In genomic region chr10:78470267-78471103, GRCh38 we compare ENCODE assay signal across 9 cellular contexts.
DNase-seq lines count a peak whose midpoint lies in the region; ATAC-seq, FAIRE-seq and TF ChIP-seq lines count a peak whose summit lies in the region.
"Had no signal": no experiment of that assay in that cellular context is flagged by ENCODE, and none has a peak within 500 bp of the region (broad histone marks: within the 10 kb centered on the region; RNA-seq: fewer than 3 reads in every experiment).

No MANE protein-coding gene starts in this region.

- H3K4me3 ChIP-seq in HepG2 (replicated peaks in 1 of 3; ENCODE audit: insufficient read depth in 1 of 3, low read depth in 2 of 3, low read length in 3 of 3) (no peak overlapping the region), right lobe of liver (no peak overlapping the region)

- no peaks in the 10 kb centered on the region for H3K36me3 Mint-ChIP-seq in immature natural killer cell
- no peaks in the 10 kb centered on the region for H3K36me3 Mint-ChIP-seq in Calu3 (ENCODE audit: insufficient read depth, unreplicated experiment)

- H3K9me3 ChIP-seq in HepG2 (ENCODE audit: low read length) = no peaks in the 10 kb centered on the region
- H3K9me3 ChIP-seq in right lobe of liver = no peaks in the 10 kb centered on the region

- no peak for TF ChIP-seq RAD21 in HepG2 (CRISPR knock-in tag; IDR thresholded peaks at IDR 0.05)

- H3K4me3 Mint-ChIP-seq in immature natural killer cell = no peak overlapping the region
- H3K4me3 Mint-ChIP-seq in Calu3 (ENCODE audit: low read depth, unreplicated experiment) = no peak overlapping the region
- H3K4me3 Mint-ChIP-seq: T-helper 1 cell treated with Interleukin-12 subunit alpha and Interleukin-12 subunit beta and Interleukin-4 antibody, amounts not matched to agents 30 μg/mL and 1 μg/mL, for 36 hours had no signal

- H3K4me1 Mint-ChIP-seq in immature natural killer cell (peaks cover 1 to 9% of the 10 kb centered on the region in 2 donors), Calu3 (ENCODE audit: low read depth, unreplicated experiment) (no peaks in the 10 kb centered on the region)

- intact Hi-C loops in HepG2 (cut with micrococcal nuclease; ENCODE audit: unreplicated experiment) (no loop called here), right lobe of liver (cut with DNase I) (no loop called here), Calu3 (cut with micrococcal nuclease; ENCODE audit: unreplicated experiment) (no loop called here)

- TF ChIP-seq POLR2A in HepG2 (IDR thresholded peaks at IDR 0.05; ENCODE audit: insufficient read depth in 1 of 2, low read depth in 2 of 2, low read length in 2 of 2) (no peak), right lobe of liver (IDR thresholded peaks at IDR 0.05) (no peak)

- POLR2A ChIA-PET in HepG2 (lab: Yijun Ruan, JAX) = interaction anchor here (1.0 to 3.4 kb wide), 4 partner anchors 10 to 175 kb away, joined by 3 to 25 read pairs (median 9); no protein-coding TSS in a partner anchor

- FAIRE-seq in HepG2 (lab: Jason Lieb, UNC) (no peak), GM19239 (lab: Jason Lieb, UNC) (no peak)

- BruUV-seq in HepG2 (replicated peaks; lab: Mats Ljungman, UMichigan) = no TSS peak
- BruUV-seq in Calu3 (replicated peaks; lab: Mats Ljungman, UMichigan) = no TSS peak

- H2AFZ ChIP-seq in HepG2 (ENCODE audit: low read length) = no peak overlapping the region

- H3K9me3 Mint-ChIP-seq in immature natural killer cell (no peaks in the 10 kb centered on the region), Calu3 (ENCODE audit: low read depth, unreplicated experiment) (no peaks in the 10 kb centered on the region)
- H3K9me3 Mint-ChIP-seq: T-helper 1 cell treated with Interleukin-12 subunit alpha and Interleukin-12 subunit beta and Interleukin-4 antibody, amounts not matched to agents 30 μg/mL and 1 μg/mL, for 36 hours had no signal

- H3K36me3 ChIP-seq in HepG2 (replicated peaks in 1 of 2; ENCODE audit: control insufficient read depth in 1 of 2, insufficient read depth in 2 of 2, low read length in 2 of 2) = no peaks in the 10 kb centered on the region
- H3K36me3 ChIP-seq in right lobe of liver = no peaks in the 10 kb centered on the region

- TF ChIP-seq CTCF in HepG2 (CRISPR knock-in tag; IDR thresholded peaks at IDR 0.05) (no peak), right lobe of liver (IDR thresholded peaks at IDR 0.05) (no peak), Calu3 (IDR thresholded peaks at IDR 0.05; ENCODE audit: unreplicated experiment) (no peak)

- ATAC-seq in HepG2 (no peak; the same call in 2 of the 3 replicates), right lobe of liver (no peak)

- H3K27ac Mint-ChIP-seq in immature natural killer cell (no peak overlapping the region), Calu3 (ENCODE audit: unreplicated experiment) (no peak overlapping the region)
- H3K27ac Mint-ChIP-seq: T-helper 1 cell treated with Interleukin-12 subunit alpha and Interleukin-12 subunit beta and Interleukin-4 antibody, amounts not matched to agents 30 μg/mL and 1 μg/mL, for 36 hours had no signal

- CTCF ChIA-PET in HepG2 (lab: Yijun Ruan, JAX; ENCODE audit: low intra/inter-chr PET ratio, low total read pairs) = no interaction called here
- CTCF ChIA-PET in Calu3 (lab: Charles Lee) = interaction anchor here (0.5 to 0.7 kb wide), 3 partner anchors 187 to 533 kb away, joined by 3 to 13 read pairs (median 5); no protein-coding TSS in a partner anchor

- no peak for TF ChIP-seq EP300 in HepG2 (IDR thresholded peaks at IDR 0.05; ENCODE audit: low read depth in 2 of 2, low read length in 2 of 2)
- TF ChIP-seq EP300 in HepG2 (CRISPR knock-in tag; IDR thresholded peaks at IDR 0.05; ENCODE audit: borderline replicate concordance) = no peak

- H3K27ac ChIP-seq in HepG2 (ENCODE audit: extremely low read length, insufficient read depth, low read length) = peak overlapping the region; percentile 49
- no peak overlapping the region for H3K27ac ChIP-seq in right lobe of liver

- 85% methylated on average over 2 of the region's 7 CpGs for WGBS in HepG2 (ENCODE audit: low lambda C conversion rate)
- WGBS in right lobe of liver (ENCODE audit: insufficient coverage, low coverage, low lambda C conversion rate, missing lambda C conversion rate) = 80% methylated on average over 2 of the region's 7 CpGs

- no peak overlapping the region for H3K9ac ChIP-seq in HepG2 (ENCODE audit: insufficient read depth, low read depth, low read length)

- peaks cover 67% of the 10 kb centered on the region for H3K4me1 ChIP-seq in HepG2 (ENCODE audit: insufficient read depth, low read length)
- H3K4me1 ChIP-seq in right lobe of liver = no peaks in the 10 kb centered on the region

- H3K79me2 ChIP-seq in HepG2 (ENCODE audit: insufficient read depth, low read length) = no peaks in the 10 kb centered on the region

- H3K27me3 ChIP-seq in HepG2 (ENCODE audit: control insufficient read depth in 1 of 2, insufficient read depth in 2 of 2, low read length in 2 of 2) (no peaks in the 10 kb centered on the region), right lobe of liver (no peaks in the 10 kb centered on the region)

- H3K27me3 Mint-ChIP-seq in immature natural killer cell (ENCODE audit: low read depth in 3 of 3) (peaks cover 3 to 5% (median 3%) of the 10 kb centered on the region in 3 donors), Calu3 (ENCODE audit: unreplicated experiment) (peaks cover 75% of the 10 kb centered on the region)

- DNase-seq in HepG2 (ENCODE audit: low spot score) (peak; percentile 28), right lobe of liver (no peak), NCI-H774 (lab: John Stamatoyannopoulos, UW) (peak; percentile 85), immature natural killer cell (peak; percentile 18 to 30 (median 24)), GM19238 (ENCODE audit: insufficient read length, low spot score) (no peak), Calu3 (no peak), GM19239 (ENCODE audit: insufficient read length, low spot score) (no peak)
- no peak for DNase-seq in activated CD4-positive, alpha-beta T cell treated with anti-CD3 and anti-CD28 coated beads for 48 hours

- H4K20me1 ChIP-seq in HepG2 (ENCODE audit: insufficient read depth, low read length) = no peaks in the 10 kb centered on the region

- H3K4me2 ChIP-seq in HepG2 (ENCODE audit: low read depth, low read length) = no peak overlapping the region

- in situ Hi-C loops in HepG2 (cut with HindIII; ENCODE audit: extremely low pct_ligation_motif_present, low pct_unique_long_range_greater_than_20kb) = no loop called here

TF ChIP-seq in HepG2, 621 proteins besides CTCF, POLR2A, EP300 and RAD21:
- TF ChIP-seq ZMYM3 (CRISPR knock-in tag; IDR thresholded peaks at IDR 0.05) (peak; percentile 45; the same call in 1 of the 2 replicates), CHD4 (IDR thresholded peaks at IDR 0.05; ENCODE audit: borderline replicate concordance, low read length) (peak; percentile 62; the same call in 1 of the 2 replicates), ZBTB7B (CRISPR knock-in tag; IDR thresholded peaks at IDR 0.05) (no peak), SMAD9 (CRISPR knock-in tag; IDR thresholded peaks at IDR 0.05) (0 out of 2 replicates have a peak, but pooled peaks have one; percentile 15), KDM1A (CRISPR knock-in tag; IDR thresholded peaks at IDR 0.05) (peak; percentile 62; the same call in 1 of the 2 replicates), ZNF768 (CRISPR knock-in tag; IDR thresholded peaks at IDR 0.05) (peak; percentile 31; the same call in 1 of the 2 replicates), FOXK2 (IDR thresholded peaks at IDR 0.05) (no peak), CENPX (CRISPR knock-in tag; IDR thresholded peaks at IDR 0.05) (no peak), ZNF629 (CRISPR knock-in tag; conservative IDR thresholded peaks at IDR 0.05) (peak; percentile 92)

Comparison
In these comparisons a context has a peak if more than half of its experiments do, and no peak if none do; other contexts are left out.
1. DNase-seq: peak in HepG2 (single experiment), NCI-H774 (single experiment) and immature natural killer cell (3 of 3); none in right lobe of liver (0 of 3), GM19238 (single experiment), Calu3 (single experiment), GM19239 (single experiment) and activated CD4-positive, alpha-beta T cell treated with anti-CD3 and anti-CD28 coated beads for 48 hours (single experiment).